25 cellular contexts compared by ENCODE assay signal in genomic region chr12:15280930-15281329, GRCh38.
"Had no signal": no experiment of that assay in that cellular context is flagged by ENCODE, and none has a peak within 500 bp of the region (broad histone marks: within the 10 kb centered on the region; RNA-seq: fewer than 3 reads in every experiment).

No MANE protein-coding gene starts in this region.

- H3K36me3 ChIP-seq: stomach, suprapubic skin, thoracic aorta, thyroid gland, tibial artery, tibial nerve, transverse colon, upper lobe of left lung, upper lobe of right lung, uterus, vagina had no signal

- FAIRE-seq: urothelium cell line had no signal

- H3K4me1 ChIP-seq: tibial nerve, uterus had no signal

- H3K9me3 ChIP-seq: stomach, suprapubic skin, testis, thoracic aorta, thyroid gland, tibial artery, tibial nerve, transverse colon, upper lobe of left lung, upper lobe of right lung, uterus, vagina had no signal

- H3K27ac ChIP-seq: stomach, suprapubic skin, testis, thoracic aorta, thyroid gland, tibial nerve, transverse colon, upper lobe of left lung, upper lobe of right lung, uterus, vagina had no signal

- H3K27me3 ChIP-seq: stomach, suprapubic skin, testis, thyroid gland, tibial artery, tibial nerve, transverse colon, upper lobe of left lung, upper lobe of right lung, uterus, vagina had no signal

- H3K4me3 ChIP-seq: stomach, suprapubic skin, testis, thoracic aorta, thyroid gland, tibial artery, tibial nerve, transverse colon, upper lobe of left lung, upper lobe of right lung, uterus, vagina had no signal

- DNase-seq: stimulated activated CD4-positive, alpha-beta T cell treated with anti-CD3 and anti-CD28 coated beads, Interleukin-2, amount 100 ng/mL, for 48 hours; stimulated activated CD4-positive, alpha-beta T cell treated with anti-CD3 and anti-CD28 coated beads, Interleukin-4, amount 100 ng/mL, for 1 hour; stimulated activated CD4-positive, alpha-beta T cell treated with anti-CD3 and anti-CD28 coated beads, Interleukin-4, amount 100 ng/mL, for 24 hours; stimulated activated CD4-positive, alpha-beta T cell treated with anti-CD3 and anti-CD28 coated beads, Interleukin-4, amount 100 ng/mL, for 4 hours; stimulated activated CD8-positive, alpha-beta memory T cell treated with anti-CD3 and anti-CD28 coated beads, Interleukin-4, amount 100 ng/mL, for 48 hours; stimulated activated naive B cell treated with anti-CD40 and anti-IgM and Interleukin-4, amounts not matched to agents 10 μg/mL and 1 μg/mL and 100 μg/mL, for 72 hours; stimulated activated naive CD4-positive, alpha-beta T cell; stimulated activated naive CD4-positive, alpha-beta T cell treated with Interleukin-2 at 50 U/mL for 16 hours; stimulated activated naive CD8-positive, alpha-beta T cell treated with anti-CD3 and anti-CD28 coated beads, Interleukin-15, amount 100 ng/mL, for 72 hours; stimulated activated naive CD8-positive, alpha-beta T cell treated with anti-CD3 and anti-CD28 coated beads, Interleukin-15, Interleukin-2, amounts not matched to agents 100 U/mL and 50 U/mL, for 24 hours; stomach; substantia nigra; testis; thyroid gland; tibial artery; transverse colon; trophoblast cell; upper lobe of left lung; upper lobe of right lung; uterus had no signal
